ENCODE assay signal across 25 cellular contexts in genomic region chr9:137111788-137112563, GRCh38. TPM values are rescaled to one million over a fixed set of nuclear protein-coding genes. Genes with fewer than 3 reads are reported as not detected.
"Had no signal": no experiment of that assay in that cellular context is flagged by ENCODE, and none has a peak within 500 bp of the region (broad histone marks: within the 10 kb centered on the region; RNA-seq: fewer than 3 reads in every experiment).

No MANE protein-coding gene starts in this region.

- H3K27me3 Mint-ChIP-seq: effector memory CD8-positive, alpha-beta T cell; naive B cell had no signal

- H3K4me1 Mint-ChIP-seq: neural crest cell had no signal

- H3K9me3 ChIP-seq: esophagus squamous epithelium, gastroesophageal sphincter, pancreas, suprapubic skin, thyroid gland had no signal

- H3K36me3 Mint-ChIP-seq: immature natural killer cell, type B pancreatic cell had no signal

- H3K4me3 ChIP-seq: esophagus squamous epithelium, gastroesophageal sphincter, lung, pancreas, smooth muscle cell, suprapubic skin, thyroid gland had no signal

- H3K27me3 ChIP-seq: gastroesophageal sphincter, pancreas, suprapubic skin, thyroid gland had no signal

- H3K27ac ChIP-seq: epithelial cell of prostate, esophagus squamous epithelium, gastroesophageal sphincter, pancreas, suprapubic skin, thyroid gland had no signal

- H3K27ac Mint-ChIP-seq: effector memory CD8-positive, alpha-beta T cell; immature natural killer cell; progenitor cell of endocrine pancreas; type B pancreatic cell had no signal

- FAIRE-seq: keratinocyte, pancreas, urothelium cell line had no signal

- H3K9me3 Mint-ChIP-seq: effector memory CD8-positive, alpha-beta T cell; immature natural killer cell; naive B cell; neural crest cell; stimulated activated effector memory CD8-positive, alpha-beta T cell treated with anti-CD3 and anti-CD28 coated beads, Interleukin-12 subunit alpha, Interleukin-12 subunit beta, amount 100 ng/mL, for 72 hours; type B pancreatic cell had no signal

- ATAC-seq: effector memory CD8-positive, alpha-beta T cell; gastroesophageal sphincter; left ventricle myocardium superior; pancreas; right cardiac atrium; stimulated activated effector memory CD8-positive, alpha-beta T cell treated with anti-CD3 and anti-CD28 coated beads, Interleukin-12 subunit alpha, Interleukin-12 subunit beta, amount 100 ng/mL, for 72 hours; stimulated activated naive CD8-positive, alpha-beta T cell treated with anti-CD3 and anti-CD28 coated beads, Interleukin-15, Interleukin-2, amounts not matched to agents 100 U/mL and 50 U/mL, for 24 hours had no signal

- DNase-seq: effector memory CD8-positive, alpha-beta T cell; esophagus squamous epithelium; foreskin fibroblast; immature natural killer cell; mesenchymal stem cell; naive B cell; nucleus accumbens; stimulated activated CD4-positive, alpha-beta T cell treated with anti-CD3 and anti-CD28 coated beads, Interleukin-4, amount 100 ng/mL, for 1 hour; stimulated activated CD8-positive, alpha-beta memory T cell treated with anti-CD3 and anti-CD28 coated beads, Interleukin-4, amount 100 ng/mL, for 48 hours; stimulated activated naive CD8-positive, alpha-beta T cell treated with anti-CD3 and anti-CD28 coated beads, Interleukin-15, Interleukin-2, amounts not matched to agents 100 U/mL and 50 U/mL, for 24 hours; thyroid gland had no signal

- H3K4me2 ChIP-seq: smooth muscle cell had no signal

RNA-seq across cellular contexts. Expression of gene GRIN1, which starts 27.0 kb away (rescaled TPM):
- total RNA-seq: left ventricle myocardium superior, smooth muscle cell, thyroid gland had no signal
- polyA plus RNA-seq: immature natural killer cell, smooth muscle cell had no signal
